ENCODE assay signal across 2 cellular contexts in genomic region chrX:133970021-133970550, GRCh38.
TF ChIP-seq lines count a peak whose summit lies in the region.

No MANE protein-coding gene starts in this region.

TF ChIP-seq in WTC11, 78 proteins besides CTCF, POLR2A, EP300 and RAD21:
- TF ChIP-seq CREM (CRISPR knock-in tag; IDR thresholded peaks at IDR 0.05), result no peak
- TF ChIP-seq, protein P1, sequence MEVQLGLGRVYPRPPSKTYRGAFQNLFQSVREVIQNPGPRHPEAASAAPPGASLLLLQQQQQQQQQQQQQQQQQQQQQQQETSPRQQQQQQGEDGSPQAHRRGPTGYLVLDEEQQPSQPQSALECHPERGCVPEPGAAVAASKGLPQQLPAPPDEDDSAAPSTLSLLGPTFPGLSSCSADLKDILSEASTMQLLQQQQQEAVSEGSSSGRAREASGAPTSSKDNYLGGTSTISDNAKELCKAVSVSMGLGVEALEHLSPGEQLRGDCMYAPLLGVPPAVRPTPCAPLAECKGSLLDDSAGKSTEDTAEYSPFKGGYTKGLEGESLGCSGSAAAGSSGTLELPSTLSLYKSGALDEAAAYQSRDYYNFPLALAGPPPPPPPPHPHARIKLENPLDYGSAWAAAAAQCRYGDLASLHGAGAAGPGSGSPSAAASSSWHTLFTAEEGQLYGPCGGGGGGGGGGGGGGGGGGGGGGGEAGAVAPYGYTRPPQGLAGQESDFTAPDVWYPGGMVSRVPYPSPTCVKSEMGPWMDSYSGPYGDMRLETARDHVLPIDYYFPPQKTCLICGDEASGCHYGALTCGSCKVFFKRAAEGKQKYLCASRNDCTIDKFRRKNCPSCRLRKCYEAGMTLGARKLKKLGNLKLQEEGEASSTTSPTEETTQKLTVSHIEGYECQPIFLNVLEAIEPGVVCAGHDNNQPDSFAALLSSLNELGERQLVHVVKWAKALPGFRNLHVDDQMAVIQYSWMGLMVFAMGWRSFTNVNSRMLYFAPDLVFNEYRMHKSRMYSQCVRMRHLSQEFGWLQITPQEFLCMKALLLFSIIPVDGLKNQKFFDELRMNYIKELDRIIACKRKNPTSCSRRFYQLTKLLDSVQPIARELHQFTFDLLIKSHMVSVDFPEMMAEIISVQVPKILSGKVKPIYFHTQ (CRISPR knock-in tag; IDR thresholded peaks at IDR 0.05), result no peak
TF ChIP-seq in WTC11: peak in this region for 0.

TF ChIP-seq in SK-N-SH treated with all-trans-retinoic acid at 6 μM for 48 hours, 23 proteins besides CTCF, POLR2A, EP300 and RAD21:
- no peak for TF ChIP-seq ZNF8 (CRISPR knock-in tag; IDR thresholded peaks at IDR 0.05)
- no peak for TF ChIP-seq ZNF565 (CRISPR knock-in tag; conservative IDR thresholded peaks at IDR 0.05; ENCODE audit: low read depth)
- no peak for TF ChIP-seq SNAI2 (CRISPR knock-in tag; IDR thresholded peaks at IDR 0.05)
- TF ChIP-seq TSHZ2 (CRISPR knock-in tag; IDR thresholded peaks at IDR 0.05), result no peak
- TF ChIP-seq ESRRG (CRISPR knock-in tag; IDR thresholded peaks at IDR 0.05), result no peak
- no peak for TF ChIP-seq ISL1 (CRISPR knock-in tag; IDR thresholded peaks at IDR 0.05)
- TF ChIP-seq GLIS3 (CRISPR knock-in tag; IDR thresholded peaks at IDR 0.05), result no peak
- TF ChIP-seq ZFP3 (CRISPR knock-in tag; IDR thresholded peaks at IDR 0.05), result no peak
- no peak for TF ChIP-seq CSDC2 (CRISPR knock-in tag; IDR thresholded peaks at IDR 0.05)
